In the genomic region with DNA sequence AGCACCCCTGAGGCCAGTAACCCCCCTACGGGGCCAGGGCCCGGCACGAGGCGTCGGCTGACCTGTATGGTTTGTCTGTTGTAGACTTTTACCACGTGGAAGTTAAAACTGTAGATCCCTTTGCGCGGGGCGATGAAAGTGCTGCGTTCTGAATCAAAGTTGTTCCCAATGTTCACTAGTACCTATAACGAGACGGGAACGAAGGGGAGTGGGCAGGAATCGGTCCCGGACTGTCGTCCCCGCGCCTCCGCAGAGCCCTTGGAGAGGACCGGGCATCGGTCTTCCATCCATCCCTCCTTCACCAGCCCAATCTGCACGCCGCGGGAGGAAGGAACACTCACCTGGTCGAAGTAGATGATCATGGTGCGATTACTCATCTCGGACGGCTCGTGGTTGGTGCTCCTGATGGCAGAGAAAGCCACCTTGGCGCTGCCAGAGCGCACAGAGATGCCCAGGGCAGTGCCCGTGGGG, we compare ENCODE assay signal across 19 cellular contexts. TPM values are rescaled to one million over a fixed set of nuclear protein-coding genes. Genes with fewer than 3 reads are reported as not detected.
DNase-seq lines count a peak whose midpoint lies in the region; ATAC-seq and TF ChIP-seq lines count a peak whose summit lies in the region.
"Had no signal": no experiment of that assay in that cellular context is flagged by ENCODE, and none has a peak within 500 bp of the region (broad histone marks: within the 10 kb centered on the region; RNA-seq: fewer than 3 reads in every experiment).

No MANE protein-coding gene starts in this region.

- intact Hi-C loops in dorsolateral prefrontal cortex (cut with DNase I): loop anchor here (5.0 to 10.0 kb wide), 3 partner anchors 266 to 894 kb away; partner anchors contain the start of gene SIAH1 (in 1 of the 2)

- peak; percentile 41 for DNase-seq in NCI-H82 (lab: John Stamatoyannopoulos, UW)
- DNase-seq in NCI-H82 treated with DMSO at 0.1 percent for 48 hours (lab: John Stamatoyannopoulos, UW; ENCODE audit: unreplicated experiment): no peak
- DNase-seq in dorsolateral prefrontal cortex: no peak
- no peak for DNase-seq in GM20000 (ENCODE audit: low spot score)
- DNase-seq in nucleus accumbens (lab: John Stamatoyannopoulos, UW): no peak
- DNase-seq: activated CD4-positive, alpha-beta memory T cell treated with anti-CD3 and anti-CD28 coated beads, Interleukin-2, amount 10 ng/mL, durations not matched to agents 7 days and 5 days; adrenal gland; NCI-H526 treated with DMSO at 0.1 percent for 48 hours; SW 1271 had no signal

- H3F3A ChIP-seq in neural cell (ENCODE audit: insufficient read depth, low read length, poor library complexity, severe bottlenecking): no peaks in the 10 kb centered on the region

- H3K4me2 ChIP-seq in neural cell (ENCODE audit: low read length): no peak overlapping the region

- no peaks in the 10 kb centered on the region for H4K20me1 ChIP-seq in neural cell (ENCODE audit: insufficient read depth)

- H3K27ac ChIP-seq in dorsolateral prefrontal cortex (peak overlapping the region in 2 of 59 donors; percentile 21 to 90), neural cell (ENCODE audit: low read length) (no peak overlapping the region)
- H3K27ac ChIP-seq: adrenal gland, gastroesophageal sphincter, HL-60, right lobe of liver, tibial nerve had no signal

- no peaks in the 10 kb centered on the region for H3K36me3 ChIP-seq in ES-I3 (ENCODE audit: insufficient read depth, low read length)
- no peaks in the 10 kb centered on the region for H3K36me3 ChIP-seq in neural cell (ENCODE audit: insufficient read depth, low read length)
- H3K36me3 ChIP-seq: adrenal gland, gastroesophageal sphincter, right lobe of liver, tibial nerve had no signal

- no peaks in the 10 kb centered on the region for H3K9me3 ChIP-seq in ES-I3 (ENCODE audit: control insufficient read depth, insufficient read depth, low read length)
- H3K9me3 ChIP-seq in neural cell (ENCODE audit: low read length): no peaks in the 10 kb centered on the region
- H3K9me3 ChIP-seq: adrenal gland, gastroesophageal sphincter, right lobe of liver, tibial nerve had no signal

- H3K9me2 ChIP-seq in neural cell (ENCODE audit: insufficient read depth, low read length): no peaks in the 10 kb centered on the region

- no peak for TF ChIP-seq EP300 in neural cell (conservative IDR thresholded peaks at IDR 0.05; ENCODE audit: poor library complexity, severe bottlenecking)

- peaks cover 12% of the 10 kb centered on the region; the same call in 1 of the 2 replicates for H3K4me1 ChIP-seq in ES-I3 (ENCODE audit: insufficient read depth, low read length)

- H3K9ac ChIP-seq in ES-I3 (ENCODE audit: low read depth, low read length) (peak overlapping the region; percentile 45; the same call in 1 of the 2 replicates), neural cell (ENCODE audit: low read length) (no peak overlapping the region)

- ATAC-seq in HG02588 (IDR thresholded peaks at IDR 0.05; ENCODE audit: unreplicated experiment): no peak

- no peak overlapping the region for H2AFZ ChIP-seq in neural cell (ENCODE audit: low read depth, low read length)

- H3K4me3 ChIP-seq in dorsolateral prefrontal cortex (peak overlapping the region; percentile 31 to 82 (median 66)), neural cell (ENCODE audit: low read length) (peak overlapping the region; percentile 87)

- no peaks in the 10 kb centered on the region for H3K79me2 ChIP-seq in neural cell (replicated peaks; ENCODE audit: insufficient read depth, low read length)

- TF ChIP-seq RAD21 in neural cell (conservative IDR thresholded peaks at IDR 0.05): no peak

- peaks cover 9 to 94% (median 76%) of the 10 kb centered on the region in 45 donors for H3K27me3 ChIP-seq in dorsolateral prefrontal cortex
- H3K27me3 ChIP-seq in neural cell (ENCODE audit: insufficient read depth, low read depth, low read length): peaks cover 89% of the 10 kb centered on the region

- no peak for TF ChIP-seq CTCF in dorsolateral prefrontal cortex (IDR thresholded peaks at IDR 0.05 in 54 of 56, conservative IDR thresholded peaks at IDR 0.05 in 2 of 56; ENCODE audit: low read depth in 1 of 56, partially characterized antibody in 56 of 56)
- no peak for TF ChIP-seq CTCF in neural cell (IDR thresholded peaks at IDR 0.05; ENCODE audit: poor library complexity, severe bottlenecking)
- TF ChIP-seq CTCF in GM20000 (IDR thresholded peaks at IDR 0.05; ENCODE audit: extremely low read depth, missing control alignments): no peak

TF ChIP-seq in neural cell, 6 proteins besides CTCF, POLR2A, EP300 and RAD21:
- TF ChIP-seq POLR2AphosphoS5 (IDR thresholded peaks at IDR 0.05): no peak
- no peak for TF ChIP-seq REST (IDR thresholded peaks at IDR 0.05; ENCODE audit: borderline replicate concordance)
- TF ChIP-seq SMC3 (conservative IDR thresholded peaks at IDR 0.05; ENCODE audit: poor library complexity): no peak
- no peak for TF ChIP-seq MXI1 (conservative IDR thresholded peaks at IDR 0.05; ENCODE audit: poor library complexity, severe bottlenecking)
- TF ChIP-seq EZH2 (IDR thresholded peaks at IDR 0.05; ENCODE audit: borderline replicate concordance, insufficient read depth, low read length, poor library complexity, severe bottlenecking): no peak
- no peak for TF ChIP-seq TAF1 (IDR thresholded peaks at IDR 0.05; ENCODE audit: low read depth)

RNA-seq across cellular contexts. Expression of gene CBLN1, which starts 0.7 kb away (rescaled TPM):
- total RNA-seq in dorsolateral prefrontal cortex: 1 to 10 TPM in 119 of 120 experiments, under 1 TPM in 1; 0.81 to 9.0 (median 4.2) TPM
- 7.7 and 10.5 TPM in 2 replicates for polyA plus RNA-seq in neural cell
- 5.1 and 6.7 TPM in 2 replicates for polyA minus RNA-seq in neural cell
- total RNA-seq: A673; activated CD4-positive, alpha-beta memory T cell treated with anti-CD3 and anti-CD28 coated beads, Interleukin-2, amount 10 ng/mL, durations not matched to agents 7 days and 5 days; lung microvascular endothelial cell; MCF 10A had no signal
